20 cellular contexts compared by ENCODE assay signal in genomic region chr12:127260531-127260930, GRCh38.
A peak's percentile ranks its signal among the peaks of the same experiment; 100 is the strongest.
DNase-seq lines count a peak whose midpoint lies in the region; ATAC-seq, FAIRE-seq and TF ChIP-seq lines count a peak whose summit lies in the region.
"Had no signal": no experiment of that assay in that cellular context is flagged by ENCODE, and none has a peak within 500 bp of the region (broad histone marks: within the 10 kb centered on the region; RNA-seq: fewer than 3 reads in every experiment).

No MANE protein-coding gene starts in this region.

- no peaks in the 10 kb centered on the region for H3F3A ChIP-seq in PC-3 (ENCODE audit: low read length, unreplicated experiment)

- no peaks in the 10 kb centered on the region for H3K4me1 Mint-ChIP-seq in WTC11
- H3K4me1 Mint-ChIP-seq: CD4-positive, alpha-beta memory T cell had no signal

- H3K79me2 ChIP-seq in osteoblast (ENCODE audit: insufficient read depth, low read length) (no peaks in the 10 kb centered on the region), PC-3 (ENCODE audit: low read length) (no peaks in the 10 kb centered on the region)

- H2AFZ ChIP-seq in osteoblast (ENCODE audit: low read length), result no peak overlapping the region
- no peak overlapping the region for H2AFZ ChIP-seq in PC-3 (ENCODE audit: low read length)
- H2AFZ ChIP-seq: PC-9 had no signal

- H3K9me3 ChIP-seq in osteoblast (ENCODE audit: low read depth, low read length) (no peaks in the 10 kb centered on the region), PC-3 (ENCODE audit: low read length) (no peaks in the 10 kb centered on the region)
- H3K9me3 ChIP-seq: BE2C, HAP-1 had no signal

- no TSS peak for BruUV-seq in PC-3 (replicated peaks; lab: Mats Ljungman, UMichigan)

- H3K36me3 ChIP-seq in bronchial epithelial cell (ENCODE audit: control insufficient read depth, insufficient read depth, low read length) (no peaks in the 10 kb centered on the region), osteoblast (ENCODE audit: insufficient read depth, low read length) (no peaks in the 10 kb centered on the region), PC-3 (ENCODE audit: low read depth, low read length) (no peaks in the 10 kb centered on the region)
- H3K36me3 ChIP-seq: BE2C, HAP-1, MG63 had no signal

- intact Hi-C loops in PC-3 (cut with micrococcal nuclease) (no loop called here), left colon (cut with DNase I, micrococcal nuclease) (no loop called here)

- H3K9ac ChIP-seq in PC-3 (ENCODE audit: low read length), result no peak overlapping the region

- no peaks in the 10 kb centered on the region for H3K9me2 ChIP-seq in PC-3 (replicated peaks; ENCODE audit: low read length)

- peak overlapping the region; percentile 38 for H3K4me2 ChIP-seq in osteoblast (ENCODE audit: insufficient read depth, low read length)
- no peak overlapping the region for H3K4me2 ChIP-seq in PC-3 (ENCODE audit: low read length)
- H3K4me2 ChIP-seq: PC-9 had no signal

- H3K4me3 Mint-ChIP-seq in WTC11, result no peak overlapping the region
- H3K4me3 Mint-ChIP-seq: CD4-positive, alpha-beta memory T cell had no signal

- no peak for TF ChIP-seq CTCF in bronchial epithelial cell (IDR thresholded peaks at IDR 0.05; ENCODE audit: insufficient read depth, low read length, severe bottlenecking)
- TF ChIP-seq CTCF in osteoblast (IDR thresholded peaks at IDR 0.05; ENCODE audit: extremely low read depth, low read depth, low read length), result no peak
- TF ChIP-seq CTCF in WTC11 (IDR thresholded peaks at IDR 0.05), result no peak
- no peak for TF ChIP-seq CTCF in PC-3 (conservative IDR thresholded peaks at IDR 0.05; ENCODE audit: low read depth, low read length)

- CTCF ChIA-PET in WTC11 (lab: Charles Lee), result no interaction called here
- CTCF ChIA-PET in PC-3 (lab: Charles Lee), result no interaction called here

- DNase-seq in EL (peak; percentile 66), LHCN-M2 (ENCODE audit: low read depth) (peak; percentile 46), bronchial epithelial cell (ENCODE audit: low read depth) (peak; percentile 32), osteoblast (ENCODE audit: insufficient read length, low spot score, missing footprints) (peak; percentile 88), WTC11 (ENCODE audit: low spot score) (no peak), PC-3 (no peak), left lobe of liver (ENCODE audit: low spot score) (no peak), left colon (no peak)
- DNase-seq: BE2C; CD4-positive, alpha-beta memory T cell; DND-41; KBM-7; MG63; NCI-H1092 treated with DMSO at 0.1 percent for 48 hours; NCI-H1694 treated with DMSO at 0.1 percent for 48 hours; NCI-H69; PC-9 had no signal

- no peak overlapping the region for H3K4me3 ChIP-seq in bronchial epithelial cell (ENCODE audit: low read depth, low read length)
- no peak overlapping the region for H3K4me3 ChIP-seq in osteoblast (ENCODE audit: insufficient read depth, low read length)
- H3K4me3 ChIP-seq in PC-3 (ENCODE audit: low read length), result no peak overlapping the region
- H3K4me3 ChIP-seq: HAP-1, MG63, PC-9, SK-N-MC had no signal

- peaks cover 83% of the 10 kb centered on the region for H3K9me3 Mint-ChIP-seq in WTC11
- H3K9me3 Mint-ChIP-seq: CD4-positive, alpha-beta memory T cell had no signal

- H3K27me3 ChIP-seq in bronchial epithelial cell (ENCODE audit: control insufficient read depth, insufficient read depth, low read length), result no peaks in the 10 kb centered on the region
- no peaks in the 10 kb centered on the region for H3K27me3 ChIP-seq in osteoblast (ENCODE audit: insufficient read depth, low read length)
- H3K27me3 ChIP-seq in PC-3 (ENCODE audit: low read length), result no peaks in the 10 kb centered on the region
- H3K27me3 ChIP-seq: BE2C, MG63 had no signal

- peaks cover 67% of the 10 kb centered on the region for H3K36me3 Mint-ChIP-seq in WTC11
- H3K36me3 Mint-ChIP-seq: CD4-positive, alpha-beta memory T cell had no signal

- peak overlapping the region; percentile 97 for H3K27ac ChIP-seq in osteoblast (ENCODE audit: low read depth, low read length)
- no peak overlapping the region for H3K27ac ChIP-seq in PC-3 (ENCODE audit: low read length)
- H3K27ac ChIP-seq: PC-9, SK-N-MC had no signal

- ATAC-seq in WTC11 (no peak), PC-3 (no peak), left lobe of liver (no peak), left colon (no peak)
- ATAC-seq: Right ventricle myocardium inferior had no signal

- POLR2A ChIA-PET in WTC11 (lab: Charles Lee), result no interaction called here
- POLR2A ChIA-PET in PC-3 (lab: Charles Lee; ENCODE audit: unreplicated experiment), result no interaction called here

- H4K20me1 ChIP-seq in osteoblast (ENCODE audit: insufficient read depth, low read length), result no peaks in the 10 kb centered on the region
- no peaks in the 10 kb centered on the region for H4K20me1 ChIP-seq in PC-3 (ENCODE audit: low read length)

- H3K27ac Mint-ChIP-seq in WTC11, result no peak overlapping the region
- H3K27ac Mint-ChIP-seq: CD4-positive, alpha-beta memory T cell had no signal

- H3K27me3 Mint-ChIP-seq in WTC11 (ENCODE audit: low read depth), result peaks cover 5% of the 10 kb centered on the region

- no peak for FAIRE-seq in bronchial epithelial cell (lab: Jason Lieb, UNC)

- H3K4me1 ChIP-seq in osteoblast (ENCODE audit: insufficient read depth, low read length) (peaks cover 25% of the 10 kb centered on the region), PC-3 (ENCODE audit: insufficient read depth, low read length) (no peaks in the 10 kb centered on the region)
- H3K4me1 ChIP-seq: BE2C, HAP-1 had no signal

TF ChIP-seq in WTC11, 78 proteins besides CTCF, POLR2A, EP300 and RAD21 (continues in another document):
- no peak for TF ChIP-seq OVOL2 (CRISPR knock-in tag; IDR thresholded peaks at IDR 0.05; ENCODE audit: borderline replicate concordance)
- TF ChIP-seq AFF4 (CRISPR knock-in tag; IDR thresholded peaks at IDR 0.05; ENCODE audit: borderline replicate concordance), result no peak
- no peak for TF ChIP-seq ATF3 (CRISPR knock-in tag; conservative IDR thresholded peaks at IDR 0.05)
- TF ChIP-seq ERG (CRISPR knock-in tag; IDR thresholded peaks at IDR 0.05), result no peak
- TF ChIP-seq TEAD4 (CRISPR knock-in tag; IDR thresholded peaks at IDR 0.05), result no peak
- no peak for TF ChIP-seq RELA (CRISPR knock-in tag; IDR thresholded peaks at IDR 0.05; ENCODE audit: borderline replicate concordance)
- TF ChIP-seq JUN (CRISPR knock-in tag; IDR thresholded peaks at IDR 0.05), result no peak
- TF ChIP-seq CDX4 (CRISPR knock-in tag; IDR thresholded peaks at IDR 0.05; ENCODE audit: borderline replicate concordance), result no peak
- TF ChIP-seq ATF2 (CRISPR knock-in tag; IDR thresholded peaks at IDR 0.05; ENCODE audit: borderline replicate concordance, low read depth), result no peak

Comparison
In these comparisons a context has a peak if more than half of its experiments do, and no peak if none do; other contexts are left out.
1. DNase-seq: peak in EL (single experiment), LHCN-M2 (single experiment), bronchial epithelial cell (single experiment) and osteoblast (single experiment); none in WTC11 (single experiment), PC-3 (single experiment), left lobe of liver (single experiment) and left colon (0 of 2).